Comparison of ENCODE assay signal across 1 cellular context in genomic region chr6:27545271-27546046, GRCh38.
TF ChIP-seq lines count a peak whose summit lies in the region.

No MANE protein-coding gene starts in this region.

TF ChIP-seq in A549, 52 proteins besides CTCF, POLR2A, EP300 and RAD21 (continued from another document):
- peak; percentile 59; the same call in 1 of the 2 replicates for TF ChIP-seq HMGXB4 (CRISPR knock-in tag; IDR thresholded peaks at IDR 0.05; ENCODE audit: borderline replicate concordance)
- no peak for TF ChIP-seq EHMT2 (IDR thresholded peaks at IDR 0.05; ENCODE audit: low read depth)
